Comparison of ENCODE assay signal across 1 cellular context in genomic region chr2:202871161-202872141, GRCh38.
TF ChIP-seq lines count a peak whose summit lies in the region.

Gene ICA1L, minus strand, starts transcription at chr2:202871766. Its CDS starts 42,757 bp downstream, at chr2:202829009.

TF ChIP-seq in HepG2, 621 proteins besides CTCF, POLR2A, EP300 and RAD21 (continued from another document and continues in another):
- TF ChIP-seq ZNF574 (CRISPR knock-in tag; IDR thresholded peaks at IDR 0.05), result peak; percentile 76
- TF ChIP-seq CBFB (CRISPR knock-in tag; IDR thresholded peaks at IDR 0.05), result peak; percentile 67
- no peak for TF ChIP-seq MED8 (CRISPR knock-in tag; IDR thresholded peaks at IDR 0.05; ENCODE audit: insufficient replicate concordance)
- TF ChIP-seq PLSCR1 (CRISPR knock-in tag; IDR thresholded peaks at IDR 0.05; ENCODE audit: borderline replicate concordance), result no peak
- TF ChIP-seq ZNF589 (CRISPR knock-in tag; conservative IDR thresholded peaks at IDR 0.05), result peak; percentile 26; the same call in 1 of the 2 replicates
- no peak for TF ChIP-seq GFI1 (CRISPR knock-in tag; IDR thresholded peaks at IDR 0.05; ENCODE audit: borderline replicate concordance)
- no peak for TF ChIP-seq LBX2 (CRISPR knock-in tag; IDR thresholded peaks at IDR 0.05; ENCODE audit: borderline replicate concordance)
- TF ChIP-seq SAP130 (CRISPR knock-in tag; IDR thresholded peaks at IDR 0.05; ENCODE audit: low read depth), result peak; percentile 79
- peak; percentile 71; the same call in 1 of the 2 replicates for TF ChIP-seq KIAA2018 (CRISPR knock-in tag; IDR thresholded peaks at IDR 0.05; ENCODE audit: borderline replicate concordance)
- no peak; the same call in 1 of the 2 replicates for TF ChIP-seq HDAC2 (CRISPR knock-in tag; IDR thresholded peaks at IDR 0.05)
- peak; percentile 44; the same call in 1 of the 2 replicates for TF ChIP-seq GMEB1 (CRISPR knock-in tag; IDR thresholded peaks at IDR 0.05; ENCODE audit: borderline replicate concordance)
- TF ChIP-seq HOXA5 (CRISPR knock-in tag; IDR thresholded peaks at IDR 0.05), result peak; percentile 81; the same call in 1 of the 2 replicates
- TF ChIP-seq RFX3 (CRISPR knock-in tag; IDR thresholded peaks at IDR 0.05), result peak; percentile 82
- TF ChIP-seq ZNF30 (CRISPR knock-in tag; IDR thresholded peaks at IDR 0.05), result peak; percentile 75; the same call in 1 of the 2 replicates
- peak; percentile 39; the same call in 1 of the 2 replicates for TF ChIP-seq TAF1 (CRISPR knock-in tag; IDR thresholded peaks at IDR 0.05)
- 0 out of 2 replicates have a peak, but pooled peaks have one; percentile 64 for TF ChIP-seq ZNF713 (CRISPR knock-in tag; IDR thresholded peaks at IDR 0.05)
- TF ChIP-seq KLF16 (CRISPR knock-in tag; IDR thresholded peaks at IDR 0.05), result peak; percentile 45 to 54; a peak in 1 of 4 replicates
- TF ChIP-seq ZC3H4 (CRISPR knock-in tag; IDR thresholded peaks at IDR 0.05; ENCODE audit: borderline replicate concordance), result no peak
- no peak for TF ChIP-seq ISX (CRISPR knock-in tag; conservative IDR thresholded peaks at IDR 0.05)
- TF ChIP-seq POGK (CRISPR knock-in tag; conservative IDR thresholded peaks at IDR 0.05), result peak; percentile 84; the same call in 1 of the 2 replicates
- 0 out of 2 replicates have a peak, but pooled peaks have one; percentile 47 for TF ChIP-seq IKZF5 (CRISPR knock-in tag; IDR thresholded peaks at IDR 0.05)
- TF ChIP-seq NFKBIZ (CRISPR knock-in tag; IDR thresholded peaks at IDR 0.05), result no peak
- TF ChIP-seq KMT2B (CRISPR knock-in tag; IDR thresholded peaks at IDR 0.05), result peak; percentile 70; the same call in 1 of the 2 replicates
- TF ChIP-seq ZNF784 (CRISPR knock-in tag; IDR thresholded peaks at IDR 0.05; ENCODE audit: borderline replicate concordance), result 0 out of 2 replicates have a peak, but pooled peaks have one; percentile 51
- TF ChIP-seq ZNF878 (CRISPR knock-in tag; IDR thresholded peaks at IDR 0.05), result peak; percentile 60; the same call in 1 of the 2 replicates
- TF ChIP-seq PHF8 (CRISPR knock-in tag; IDR thresholded peaks at IDR 0.05), result peak; percentile 85
- peak; percentile 82; the same call in 1 of the 2 replicates for TF ChIP-seq GABPB1 (CRISPR knock-in tag; IDR thresholded peaks at IDR 0.05)
- TF ChIP-seq SOX13 (IDR thresholded peaks at IDR 0.05), result no peak
- TF ChIP-seq SOX13 (CRISPR knock-in tag; conservative IDR thresholded peaks at IDR 0.05 in 1 of 2, IDR thresholded peaks at IDR 0.05 in 1 of 2), result 0 out of 4 replicates have a peak, but pooled peaks of 1 of the 2 experiments have one; percentile 14
- TF ChIP-seq TRIM24 (CRISPR knock-in tag; IDR thresholded peaks at IDR 0.05), result no peak
- no peak; the same call in 1 of the 2 replicates for TF ChIP-seq STAT6 (CRISPR knock-in tag; IDR thresholded peaks at IDR 0.05; ENCODE audit: borderline replicate concordance)
